1 cellular context compared by ENCODE assay signal in genomic region chr9:99244300-99245260, GRCh38.
TF ChIP-seq lines count a peak whose summit lies in the region.

No MANE protein-coding gene starts in this region.

TF ChIP-seq in GM12878, 131 proteins besides CTCF, POLR2A, EP300 and RAD21 (continued from another document and continues in another):
- TF ChIP-seq STAT3 (IDR thresholded peaks at IDR 0.05; ENCODE audit: low read depth, low read length) (peak; percentile 81; the same call in 1 of the 2 replicates), MAX (IDR thresholded peaks at IDR 0.05; ENCODE audit: low read depth, low read length) (no peak), MEF2B (IDR thresholded peaks at IDR 0.05; ENCODE audit: partially characterized antibody, poor library complexity, severe bottlenecking) (peak; percentile 55), ZBTB40 (IDR thresholded peaks at IDR 0.05; ENCODE audit: borderline replicate concordance) (no peak), E2F8 (IDR thresholded peaks at IDR 0.05; ENCODE audit: low read depth, partially characterized antibody) (peak; percentile 56), JUND (IDR thresholded peaks at IDR 0.05; ENCODE audit: low read depth, low read length) (no peak), ATF3 (IDR thresholded peaks at IDR 0.05; ENCODE audit: borderline replicate concordance, extremely low read depth, low read depth, low read length) (no peak), YY1 (IDR thresholded peaks at IDR 0.05; ENCODE audit: low read depth, low read length) (0 out of 2 replicates have a peak, but pooled peaks have one; percentile 13), RBBP5 (conservative IDR thresholded peaks at IDR 0.05) (no peak), REST (IDR thresholded peaks at IDR 0.05; ENCODE audit: low read depth, low read length) (no peak), NBN (IDR thresholded peaks at IDR 0.05) (peak; percentile 99), TAF1 (IDR thresholded peaks at IDR 0.05; ENCODE audit: borderline replicate concordance, low read depth, low read length) (no peak), MTA2 (IDR thresholded peaks at IDR 0.05; ENCODE audit: low read depth) (peak; percentile 97), BMI1 (IDR thresholded peaks at IDR 0.05; ENCODE audit: borderline replicate concordance) (peak; percentile 74), PKNOX1 (IDR thresholded peaks at IDR 0.05) (no peak; the same call in none of the 2 replicates), PBX3 (IDR thresholded peaks at IDR 0.05; ENCODE audit: insufficient replicate concordance, low read depth, low read length) (no peak), TCF7 (IDR thresholded peaks at IDR 0.05; ENCODE audit: borderline replicate concordance) (no peak), CREB1 (IDR thresholded peaks at IDR 0.05; ENCODE audit: low read depth) (0 out of 2 replicates have a peak, but pooled peaks have one; percentile 15), IRF4 (IDR thresholded peaks at IDR 0.05; ENCODE audit: low read depth, low read length) (peak; percentile 76; the same call in 1 of the 2 replicates), EED (IDR thresholded peaks at IDR 0.05; ENCODE audit: low read depth) (peak; percentile 89), NR2F1 (conservative IDR thresholded peaks at IDR 0.05) (no peak), JUNB (IDR thresholded peaks at IDR 0.05) (peak; percentile 51), BRCA1 (IDR thresholded peaks at IDR 0.05; ENCODE audit: low read depth, low read length) (no peak), BACH1 (IDR thresholded peaks at IDR 0.05; ENCODE audit: borderline replicate concordance) (peak; percentile 83; the same call in 1 of the 2 replicates), ZBTB33 (IDR thresholded peaks at IDR 0.05) (peak; percentile 55; the same call in 1 of the 2 replicates), ASH2L (IDR thresholded peaks at IDR 0.05; ENCODE audit: borderline replicate concordance, low read depth) (0 out of 2 replicates have a peak, but pooled peaks have one; percentile 43), SUZ12 (IDR thresholded peaks at IDR 0.05; ENCODE audit: unreplicated experiment) (no peak), ZBTB4 (CRISPR knock-in tag; IDR thresholded peaks at IDR 0.05) (no peak), PRDM15 (CRISPR knock-in tag; IDR thresholded peaks at IDR 0.05) (no peak)
